23 cellular contexts compared by ENCODE assay signal in genomic region chr3:15040844-15041243, GRCh38. TPM values are rescaled to one million over a fixed set of nuclear protein-coding genes. Genes with fewer than 3 reads are reported as not detected.
DNase-seq lines count a peak whose midpoint lies in the region; ATAC-seq and TF ChIP-seq lines count a peak whose summit lies in the region.
"Had no signal": no experiment of that assay in that cellular context is flagged by ENCODE, and none has a peak within 500 bp of the region (broad histone marks: within the 10 kb centered on the region; RNA-seq: fewer than 3 reads in every experiment).

No MANE protein-coding gene starts in this region.

- 55% methylated on average over 3 of the region's 3 CpGs for WGBS in smooth muscle cell (ENCODE audit: low lambda C conversion rate)

- peak overlapping the region; percentile 5 for H3K27ac ChIP-seq in smooth muscle cell (ENCODE audit: low read depth)
- H3K27ac ChIP-seq: body of pancreas, esophagus muscularis mucosa, PC-9, upper lobe of left lung had no signal

- ATAC-seq in activated B cell treated with CpG ODN at 0.5 μM for 24 hours (ENCODE audit: low read depth) (no peak), HG03342 (IDR thresholded peaks at IDR 0.05; ENCODE audit: unreplicated experiment) (no peak)
- ATAC-seq: body of pancreas, SK-N-SH treated with all-trans-retinoic acid at 6 μM for 48 hours had no signal

- H3K4me3 ChIP-seq in fibroblast of pulmonary artery (replicated peaks; ENCODE audit: low read depth, low read length) = no peak overlapping the region
- no peak overlapping the region for H3K4me3 ChIP-seq in smooth muscle cell
- H3K4me3 ChIP-seq: body of pancreas, esophagus muscularis mucosa, PC-9, upper lobe of left lung had no signal

- H3K9me3 Mint-ChIP-seq in activated T-cell treated with anti-CD3 and anti-CD28 coated beads, Interleukin-2, amount 50 U/mL, for 24 hours = no peaks in the 10 kb centered on the region
- no peaks in the 10 kb centered on the region for H3K9me3 Mint-ChIP-seq in activated B cell treated with CpG ODN at 0.5 μM for 24 hours
- H3K9me3 Mint-ChIP-seq: activated T-helper 1 cell treated with anti-CD3 and anti-CD28 coated beads, Interleukin-12 subunit alpha, Interleukin-12 subunit beta, Interleukin-2, Interleukin-4 antibody, amounts not matched to agents 30 ng/mL and 10 ng/mL and 1 ng/mL, durations not matched to agents 14 hours and 24 hours and 36 hours; CD8-positive, alpha-beta memory T cell; nephron progenitor cell had no signal

- no peak overlapping the region for H3K9ac ChIP-seq in smooth muscle cell (ENCODE audit: low read depth)

- POLR2A ChIA-PET in activated B cell treated with CpG ODN at 0.5 μM for 24 hours (lab: Charles Lee) = no interaction called here

- DNase-seq in activated T-cell treated with anti-CD3 and anti-CD28 coated beads, Interleukin-2, amount 50 U/mL, for 24 hours = no peak
- no peak for DNase-seq in activated T-cell treated with anti-CD3 and anti-CD28 coated beads, Interleukin-2, amount 50 U/mL, for 1 hour
- no peak for DNase-seq in activated B cell treated with CpG ODN at 0.5 μM for 24 hours
- peak; percentile 14 for DNase-seq in fibroblast of pulmonary artery (ENCODE audit: low read depth)
- DNase-seq in smooth muscle cell (lab: John Stamatoyannopoulos, UW; ENCODE audit: unreplicated experiment) = no peak
- no peak for DNase-seq in NCI-H526 (lab: John Stamatoyannopoulos, UW)
- DNase-seq in NCI-H187 treated with DMSO at 0.1 percent for 48 hours (lab: John Stamatoyannopoulos, UW) = no peak
- DNase-seq: activated CD4-positive, alpha-beta T cell treated with anti-CD3 and anti-CD28 coated beads, Interleukin-2, amount 50 U/mL, for 1 hour; body of pancreas; CD8-positive, alpha-beta memory T cell; H7; Karpas-422; NCI-H2171; NCI-H774; nephron progenitor cell; PC-9; stimulated activated naive CD4-positive, alpha-beta T cell treated with Interleukin-2 at 50 U/mL for 16 hours; T1000; upper lobe of left lung had no signal

- peaks cover 6% of the 10 kb centered on the region for H3K36me3 ChIP-seq in smooth muscle cell (ENCODE audit: low read depth)

- H3K4me3 Mint-ChIP-seq in activated T-cell treated with anti-CD3 and anti-CD28 coated beads, Interleukin-2, amount 50 U/mL, for 24 hours = no peak overlapping the region
- no peak overlapping the region for H3K4me3 Mint-ChIP-seq in activated B cell treated with CpG ODN at 0.5 μM for 24 hours
- H3K4me3 Mint-ChIP-seq: activated T-helper 1 cell treated with anti-CD3 and anti-CD28 coated beads, Interleukin-12 subunit alpha, Interleukin-12 subunit beta, Interleukin-2, Interleukin-4 antibody, amounts not matched to agents 30 ng/mL and 10 ng/mL and 1 ng/mL, durations not matched to agents 14 hours and 24 hours and 36 hours; CD8-positive, alpha-beta memory T cell; nephron progenitor cell had no signal

- peak overlapping the region; percentile 82 for H3K27ac Mint-ChIP-seq in activated T-cell treated with anti-CD3 and anti-CD28 coated beads, Interleukin-2, amount 50 U/mL, for 24 hours
- peak overlapping the region; percentile 18 for H3K27ac Mint-ChIP-seq in activated B cell treated with CpG ODN at 0.5 μM for 24 hours
- H3K27ac Mint-ChIP-seq: activated T-helper 1 cell treated with anti-CD3 and anti-CD28 coated beads, Interleukin-12 subunit alpha, Interleukin-12 subunit beta, Interleukin-2, Interleukin-4 antibody, amounts not matched to agents 30 ng/mL and 10 ng/mL and 1 ng/mL, durations not matched to agents 14 hours and 24 hours and 36 hours; nephron progenitor cell had no signal

- CTCF ChIA-PET in activated B cell treated with CpG ODN at 0.5 μM for 24 hours (lab: Charles Lee) = no interaction called here

- H3K4me2 ChIP-seq in smooth muscle cell = no peak overlapping the region
- H3K4me2 ChIP-seq: PC-9 had no signal

- peaks cover 10% of the 10 kb centered on the region for H3K4me1 ChIP-seq in smooth muscle cell (ENCODE audit: low read depth)
- H3K4me1 ChIP-seq: body of pancreas had no signal

- peaks cover 97% of the 10 kb centered on the region for H3K36me3 Mint-ChIP-seq in activated T-cell treated with anti-CD3 and anti-CD28 coated beads, Interleukin-2, amount 50 U/mL, for 24 hours (ENCODE audit: low read depth)
- H3K36me3 Mint-ChIP-seq in activated B cell treated with CpG ODN at 0.5 μM for 24 hours (ENCODE audit: low read depth) = peaks cover 94% of the 10 kb centered on the region

- no peaks in the 10 kb centered on the region for H3K9me3 ChIP-seq in smooth muscle cell (replicated peaks; ENCODE audit: low read depth)
- H3K9me3 ChIP-seq: body of pancreas, esophagus muscularis mucosa, upper lobe of left lung had no signal

- peaks cover 20% of the 10 kb centered on the region for H3F3A ChIP-seq in smooth muscle cell (ENCODE audit: low read depth)

- intact Hi-C loops in activated B cell treated with CpG ODN at 0.5 μM for 24 hours (cut with micrococcal nuclease) = no loop called here

- H3K27me3 ChIP-seq in smooth muscle cell (ENCODE audit: low read depth) = no peaks in the 10 kb centered on the region
- H3K27me3 ChIP-seq: body of pancreas, esophagus muscularis mucosa, upper lobe of left lung had no signal

- TF ChIP-seq CTCF in activated B cell treated with CpG ODN at 0.5 μM for 24 hours (IDR thresholded peaks at IDR 0.05) (no peak), fibroblast of pulmonary artery (IDR thresholded peaks at IDR 0.05; ENCODE audit: low read length, missing control alignments) (no peak), smooth muscle cell (IDR thresholded peaks at IDR 0.05; ENCODE audit: borderline replicate concordance, insufficient read depth, poor library complexity, severe bottlenecking) (no peak)

- no peaks in the 10 kb centered on the region for H3K27me3 Mint-ChIP-seq in activated T-cell treated with anti-CD3 and anti-CD28 coated beads, Interleukin-2, amount 50 U/mL, for 24 hours
- no peaks in the 10 kb centered on the region for H3K27me3 Mint-ChIP-seq in activated B cell treated with CpG ODN at 0.5 μM for 24 hours
- H3K27me3 Mint-ChIP-seq: CD8-positive, alpha-beta memory T cell had no signal

- H4K20me1 ChIP-seq in smooth muscle cell (ENCODE audit: low read depth) = no peaks in the 10 kb centered on the region

- no peak overlapping the region for H2AFZ ChIP-seq in smooth muscle cell (ENCODE audit: low read depth)
- H2AFZ ChIP-seq: PC-9 had no signal

- H3K79me2 ChIP-seq in smooth muscle cell (ENCODE audit: low read depth) = no peaks in the 10 kb centered on the region

- H3K4me1 Mint-ChIP-seq in activated T-cell treated with anti-CD3 and anti-CD28 coated beads, Interleukin-2, amount 50 U/mL, for 24 hours (ENCODE audit: low read depth) = peaks cover 34% of the 10 kb centered on the region
- H3K4me1 Mint-ChIP-seq in activated B cell treated with CpG ODN at 0.5 μM for 24 hours = peaks cover 5% of the 10 kb centered on the region
- H3K4me1 Mint-ChIP-seq: CD8-positive, alpha-beta memory T cell; nephron progenitor cell had no signal

RNA-seq across cellular contexts. Expression of gene MRPS25, which starts 24.3 kb away (rescaled TPM):
- 72.4 and 85.9 TPM in 2 replicates for total RNA-seq in activated B cell treated with CpG ODN at 0.5 μM for 24 hours
- 6.4 and 18.9 TPM in 2 replicates for total RNA-seq in smooth muscle cell
- 22.1 and 33.5 TPM in 2 replicates for polyA plus RNA-seq in smooth muscle cell

RNA-seq across cellular contexts. Expression of gene RBSN, which starts 58.1 kb away (rescaled TPM):
- total RNA-seq in activated B cell treated with CpG ODN at 0.5 μM for 24 hours (19.8 and 29.0 TPM in 2 replicates), smooth muscle cell (19.2 and 28.7 TPM in 2 replicates)
- 18.6 and 23.2 TPM in 2 replicates for polyA plus RNA-seq in smooth muscle cell
